16 cellular contexts compared by ENCODE assay signal in the genomic region with DNA sequence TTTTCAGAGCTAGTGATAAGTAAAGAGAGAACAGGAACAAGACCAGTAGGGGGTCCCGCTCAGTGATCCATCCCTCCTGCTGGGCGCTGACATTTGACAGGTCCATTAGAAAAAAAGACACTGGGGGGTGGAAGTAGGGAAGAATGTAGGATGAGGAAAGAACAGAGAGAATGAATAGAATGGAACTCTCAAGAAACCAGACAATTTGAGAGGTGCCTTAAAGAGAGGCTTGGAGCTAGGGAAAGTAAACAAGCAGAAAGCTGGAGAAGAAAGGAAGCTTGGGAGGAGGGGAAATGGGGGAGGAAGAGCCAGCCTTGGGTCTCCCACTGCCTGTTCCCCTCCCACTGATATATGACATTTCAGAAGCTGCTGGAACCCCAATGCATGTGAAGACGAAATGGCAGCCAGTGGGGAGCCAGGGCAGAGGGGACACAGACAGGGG. TPM values are rescaled to one million over a fixed set of nuclear protein-coding genes. Genes with fewer than 3 reads are reported as not detected.
DNase-seq lines count a peak whose midpoint lies in the region; ATAC-seq and TF ChIP-seq lines count a peak whose summit lies in the region.
"Had no signal": no experiment of that assay in that cellular context is flagged by ENCODE, and none has a peak within 500 bp of the region (broad histone marks: within the 10 kb centered on the region; RNA-seq: fewer than 3 reads in every experiment).

No MANE protein-coding gene starts in this region.

- ATAC-seq in WTC11: peak; percentile 4
- ATAC-seq in HG03457 (IDR thresholded peaks at IDR 0.05; ENCODE audit: unreplicated experiment): no peak
- no peak for ATAC-seq in gastrocnemius medialis
- ATAC-seq: activated CD8-positive, alpha-beta memory T cell treated with anti-CD3 and anti-CD28 coated beads, Interleukin-2, amount 10 ng/mL, durations not matched to agents 7 days and 5 days; right cardiac atrium had no signal

- in situ Hi-C loops in gastrocnemius medialis (cut with MboI; ENCODE audit: low sequenced_read_pairs in 4 of 4): no loop called here

- POLR2A ChIA-PET in WTC11 (lab: Charles Lee): interaction anchor here (0.7 to 1.7 kb wide), 2 partner anchors 9 to 26 kb away, joined by 3 to 9 read pairs; a partner anchor contains a TSS

- no peak for TF ChIP-seq CTCF in WTC11 (IDR thresholded peaks at IDR 0.05)
- TF ChIP-seq CTCF in gastrocnemius medialis (IDR thresholded peaks at IDR 0.05 in 4 of 5, conservative IDR thresholded peaks at IDR 0.05 in 1 of 5): no peak

- H3K27me3 ChIP-seq in layer of hippocampus (ENCODE audit: control insufficient read depth, insufficient read depth, low read length) (no peaks in the 10 kb centered on the region), gastrocnemius medialis (peaks cover 24 to 26% (median 24%) of the 10 kb centered on the region in 3 donors)

- peaks cover 46% of the 10 kb centered on the region for H3K36me3 Mint-ChIP-seq in WTC11
- H3K36me3 Mint-ChIP-seq: activated CD8-positive, alpha-beta memory T cell treated with anti-CD3 and anti-CD28 coated beads, Interleukin-2, amount 10 ng/mL, durations not matched to agents 7 days and 5 days had no signal

- peak overlapping the region; percentile 66 for H3K27ac Mint-ChIP-seq in WTC11
- H3K27ac Mint-ChIP-seq: activated CD8-positive, alpha-beta memory T cell treated with anti-CD3 and anti-CD28 coated beads, Interleukin-2, amount 10 ng/mL, durations not matched to agents 7 days and 5 days had no signal

- peak overlapping the region; percentile 87 for H3K4me3 Mint-ChIP-seq in WTC11
- H3K4me3 Mint-ChIP-seq: activated CD8-positive, alpha-beta memory T cell treated with anti-CD3 and anti-CD28 coated beads, Interleukin-2, amount 10 ng/mL, durations not matched to agents 7 days and 5 days had no signal

- intact Hi-C loops in gastrocnemius medialis (cut with DNase I; ENCODE audit: low total_unique reads): no loop called here

- H3K4me1 Mint-ChIP-seq in WTC11: peaks cover 71% of the 10 kb centered on the region

- H3K9me3 Mint-ChIP-seq in WTC11: no peaks in the 10 kb centered on the region

- H3K4me3 ChIP-seq in gastrocnemius medialis: no peak overlapping the region

- no peaks in the 10 kb centered on the region for H3K27me3 Mint-ChIP-seq in WTC11 (ENCODE audit: low read depth)

- H3K9me3 ChIP-seq in gastrocnemius medialis: no peaks in the 10 kb centered on the region

- H3K4me1 ChIP-seq in gastrocnemius medialis: peaks cover 4 to 16% of the 10 kb centered on the region in 2 donors

- no peak for TF ChIP-seq POLR2A in gastrocnemius medialis (IDR thresholded peaks at IDR 0.05)

- H3K27ac ChIP-seq in layer of hippocampus (ENCODE audit: low read depth, low read length) (peak overlapping the region; percentile 10), gastrocnemius medialis (no peak overlapping the region)

- no peaks in the 10 kb centered on the region for H3K36me3 ChIP-seq in gastrocnemius medialis

- DNase-seq in ELF-1 (ENCODE audit: low read depth, low spot score): peak; percentile 66
- peak; percentile 55 for DNase-seq in WTC11 (ENCODE audit: low spot score)
- no peak for DNase-seq in DMS79 treated with DMSO at 0.1 percent for 48 hours (lab: John Stamatoyannopoulos, UW)
- DNase-seq in gastrocnemius medialis: no peak
- DNase-seq: activated CD8-positive, alpha-beta memory T cell treated with anti-CD3 and anti-CD28 coated beads, Interleukin-2, amount 10 ng/mL, durations not matched to agents 7 days and 5 days; activated naive CD4-positive, alpha-beta T cell treated with anti-CD3 and anti-CD28 coated beads, Interleukin-2, amount 50 U/mL, for 16 hours; GOT3; NCI-H2171 treated with DMSO at 0.1 percent for 48 hours; right cardiac atrium; stimulated activated CD4-positive, alpha-beta T cell treated with anti-CD3 and anti-CD28 coated beads, Interleukin-4, amount 100 ng/mL, for 1 hour had no signal

- CTCF ChIA-PET in WTC11 (lab: Charles Lee): interaction anchor here (0.9 to 6.4 kb wide), 9 partner anchors 9 to 72 kb away, joined by 3 to 63 read pairs (median 5); a partner anchor contains a TSS

TF ChIP-seq in WTC11, 78 proteins besides CTCF, POLR2A, EP300 and RAD21 (continues in another document):
- TF ChIP-seq, protein P1, sequence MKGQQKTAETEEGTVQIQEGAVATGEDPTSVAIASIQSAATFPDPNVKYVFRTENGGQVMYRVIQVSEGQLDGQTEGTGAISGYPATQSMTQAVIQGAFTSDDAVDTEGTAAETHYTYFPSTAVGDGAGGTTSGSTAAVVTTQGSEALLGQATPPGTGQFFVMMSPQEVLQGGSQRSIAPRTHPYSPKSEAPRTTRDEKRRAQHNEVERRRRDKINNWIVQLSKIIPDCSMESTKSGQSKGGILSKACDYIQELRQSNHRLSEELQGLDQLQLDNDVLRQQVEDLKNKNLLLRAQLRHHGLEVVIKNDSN (CRISPR knock-in tag; IDR thresholded peaks at IDR 0.05): no peak
- TF ChIP-seq ZNF423 (CRISPR knock-in tag; IDR thresholded peaks at IDR 0.05): peak; percentile 92
- no peak for TF ChIP-seq ZNF671 (CRISPR knock-in tag; IDR thresholded peaks at IDR 0.05)
- TF ChIP-seq ZNF396 (CRISPR knock-in tag; IDR thresholded peaks at IDR 0.05; ENCODE audit: borderline replicate concordance): no peak
- 0 out of 2 replicates have a peak, but pooled peaks have one; percentile 49 for TF ChIP-seq SP1 (CRISPR knock-in tag; conservative IDR thresholded peaks at IDR 0.05)
- peak; percentile 94 for TF ChIP-seq ETV6 (CRISPR knock-in tag; IDR thresholded peaks at IDR 0.05)
- TF ChIP-seq TEAD1 (CRISPR knock-in tag; IDR thresholded peaks at IDR 0.05): peak; percentile 62; the same call in 1 of the 2 replicates
- TF ChIP-seq SMAD4 (CRISPR knock-in tag; IDR thresholded peaks at IDR 0.05): no peak
- TF ChIP-seq NR3C1 (CRISPR knock-in tag; conservative IDR thresholded peaks at IDR 0.05; ENCODE audit: low read depth): no peak
- TF ChIP-seq, protein P2, sequence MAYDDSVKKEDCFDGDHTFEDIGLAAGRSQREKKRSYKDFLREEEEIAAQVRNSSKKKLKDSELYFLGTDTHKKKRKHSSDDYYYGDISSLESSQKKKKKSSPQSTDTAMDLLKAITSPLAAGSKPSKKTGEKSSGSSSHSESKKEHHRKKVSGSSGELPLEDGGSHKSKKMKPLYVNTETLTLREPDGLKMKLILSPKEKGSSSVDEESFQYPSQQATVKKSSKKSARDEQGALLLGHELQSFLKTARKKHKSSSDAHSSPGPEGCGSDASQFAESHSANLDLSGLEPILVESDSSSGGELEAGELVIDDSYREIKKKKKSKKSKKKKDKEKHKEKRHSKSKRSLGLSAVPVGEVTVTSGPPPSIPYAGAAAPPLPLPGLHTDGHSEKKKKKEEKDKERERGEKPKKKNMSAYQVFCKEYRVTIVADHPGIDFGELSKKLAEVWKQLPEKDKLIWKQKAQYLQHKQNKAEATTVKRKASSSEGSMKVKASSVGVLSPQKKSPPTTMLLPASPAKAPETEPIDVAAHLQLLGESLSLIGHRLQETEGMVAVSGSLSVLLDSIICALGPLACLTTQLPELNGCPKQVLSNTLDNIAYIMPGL (CRISPR knock-in tag; IDR thresholded peaks at IDR 0.05): no peak
- TF ChIP-seq NR1H2 (CRISPR knock-in tag; IDR thresholded peaks at IDR 0.05): no peak
- TF ChIP-seq, protein P3, sequence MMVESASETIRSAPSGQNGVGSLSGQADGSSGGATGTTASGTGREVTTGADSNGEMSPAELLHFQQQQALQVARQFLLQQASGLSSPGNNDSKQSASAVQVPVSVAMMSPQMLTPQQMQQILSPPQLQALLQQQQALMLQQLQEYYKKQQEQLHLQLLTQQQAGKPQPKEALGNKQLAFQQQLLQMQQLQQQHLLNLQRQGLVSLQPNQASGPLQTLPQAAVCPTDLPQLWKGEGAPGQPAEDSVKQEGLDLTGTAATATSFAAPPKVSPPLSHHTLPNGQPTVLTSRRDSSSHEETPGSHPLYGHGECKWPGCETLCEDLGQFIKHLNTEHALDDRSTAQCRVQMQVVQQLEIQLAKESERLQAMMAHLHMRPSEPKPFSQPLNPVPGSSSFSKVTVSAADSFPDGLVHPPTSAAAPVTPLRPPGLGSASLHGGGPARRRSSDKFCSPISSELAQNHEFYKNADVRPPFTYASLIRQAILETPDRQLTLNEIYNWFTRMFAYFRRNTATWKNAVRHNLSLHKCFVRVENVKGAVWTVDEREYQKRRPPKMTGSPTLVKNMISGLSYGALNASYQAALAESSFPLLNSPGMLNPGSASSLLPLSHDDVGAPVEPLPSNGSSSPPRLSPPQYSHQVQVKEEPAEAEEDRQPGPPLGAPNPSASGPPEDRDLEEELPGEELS (CRISPR knock-in tag; IDR thresholded peaks at IDR 0.05): peak; percentile 85; the same call in 1 of the 2 replicates
- TF ChIP-seq NFE2L1 (CRISPR knock-in tag; IDR thresholded peaks at IDR 0.05): no peak
- TF ChIP-seq, protein P4, sequence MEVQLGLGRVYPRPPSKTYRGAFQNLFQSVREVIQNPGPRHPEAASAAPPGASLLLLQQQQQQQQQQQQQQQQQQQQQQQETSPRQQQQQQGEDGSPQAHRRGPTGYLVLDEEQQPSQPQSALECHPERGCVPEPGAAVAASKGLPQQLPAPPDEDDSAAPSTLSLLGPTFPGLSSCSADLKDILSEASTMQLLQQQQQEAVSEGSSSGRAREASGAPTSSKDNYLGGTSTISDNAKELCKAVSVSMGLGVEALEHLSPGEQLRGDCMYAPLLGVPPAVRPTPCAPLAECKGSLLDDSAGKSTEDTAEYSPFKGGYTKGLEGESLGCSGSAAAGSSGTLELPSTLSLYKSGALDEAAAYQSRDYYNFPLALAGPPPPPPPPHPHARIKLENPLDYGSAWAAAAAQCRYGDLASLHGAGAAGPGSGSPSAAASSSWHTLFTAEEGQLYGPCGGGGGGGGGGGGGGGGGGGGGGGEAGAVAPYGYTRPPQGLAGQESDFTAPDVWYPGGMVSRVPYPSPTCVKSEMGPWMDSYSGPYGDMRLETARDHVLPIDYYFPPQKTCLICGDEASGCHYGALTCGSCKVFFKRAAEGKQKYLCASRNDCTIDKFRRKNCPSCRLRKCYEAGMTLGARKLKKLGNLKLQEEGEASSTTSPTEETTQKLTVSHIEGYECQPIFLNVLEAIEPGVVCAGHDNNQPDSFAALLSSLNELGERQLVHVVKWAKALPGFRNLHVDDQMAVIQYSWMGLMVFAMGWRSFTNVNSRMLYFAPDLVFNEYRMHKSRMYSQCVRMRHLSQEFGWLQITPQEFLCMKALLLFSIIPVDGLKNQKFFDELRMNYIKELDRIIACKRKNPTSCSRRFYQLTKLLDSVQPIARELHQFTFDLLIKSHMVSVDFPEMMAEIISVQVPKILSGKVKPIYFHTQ (CRISPR knock-in tag; IDR thresholded peaks at IDR 0.05): no peak
- TF ChIP-seq IRF2 (CRISPR knock-in tag; IDR thresholded peaks at IDR 0.05; ENCODE audit: borderline replicate concordance, low read depth): no peak
- no peak for TF ChIP-seq CBFB (CRISPR knock-in tag; IDR thresholded peaks at IDR 0.05; ENCODE audit: low read depth)

RNA-seq across cellular contexts. Expression of a gene that starts 8.4 kb away (rescaled TPM):
- 82.5 to 107 TPM (median 83.0 TPM) in 3 replicates for total RNA-seq in WTC11 (2021)
- 1 to 10 TPM; 1.0 to 3.8 (median 3.1) TPM for total RNA-seq in gastrocnemius medialis

RNA-seq across cellular contexts. Expression of a gene that starts 32.4 kb away (rescaled TPM):
- total RNA-seq in WTC11 (2021) (0.55 to 1.2 TPM (median 0.57 TPM) in 3 replicates), gastrocnemius medialis (not detected)
- total RNA-seq: activated CD8-positive, alpha-beta memory T cell treated with anti-CD3 and anti-CD28 coated beads, Interleukin-2, amount 10 ng/mL, durations not matched to agents 7 days and 5 days; bronchial epithelial cell; myocyte; urinary bladder had no signal

RNA-seq across cellular contexts. Expression of a gene that starts 39.6 kb away (rescaled TPM):
- total RNA-seq in WTC11 (2021) (not detected in 3 replicates), gastrocnemius medialis (not detected)
- total RNA-seq: activated CD8-positive, alpha-beta memory T cell treated with anti-CD3 and anti-CD28 coated beads, Interleukin-2, amount 10 ng/mL, durations not matched to agents 7 days and 5 days; bronchial epithelial cell; frontal cortex; myocyte; right cardiac atrium; urinary bladder had no signal

RNA-seq across cellular contexts. Expression of a gene that starts 56.4 kb away (rescaled TPM):
- total RNA-seq in WTC11 (2021): 6.0 to 6.4 TPM (median 6.2 TPM) in 3 replicates
- total RNA-seq in gastrocnemius medialis: under 1 TPM in 1 of 4 donors, not detected in 3; 0.16 TPM
- total RNA-seq: frontal cortex, myocyte, urinary bladder had no signal

Comparison
In these comparisons a context has a peak if more than half of its experiments do, and no peak if none do; other contexts are left out.
1. DNase-seq: peak in ELF-1 (single experiment) and WTC11 (single experiment); none in DMS79 treated with DMSO at 0.1 percent for 48 hours (single experiment) and gastrocnemius medialis (0 of 2).
2. RNA of a gene that starts 8.4 kb away (total RNA-seq): 82.5 to 107 TPM in WTC11; 1.0 to 3.8 TPM in gastrocnemius medialis; every median in the first group is over 10 times any median in the second.